Comparison of ENCODE assay signal across 15 cellular contexts in genomic region chr11:6410695-6411430, GRCh38. TPM values are rescaled to one million over a fixed set of nuclear protein-coding genes. Genes with fewer than 3 reads are reported as not detected.
DNase-seq lines count a peak whose midpoint lies in the region; ATAC-seq and TF ChIP-seq lines count a peak whose summit lies in the region.
"Had no signal": no experiment of that assay in that cellular context is flagged by ENCODE, and none has a peak within 500 bp of the region (broad histone marks: within the 10 kb centered on the region; RNA-seq: fewer than 3 reads in every experiment).

No MANE protein-coding gene starts in this region.

- H3K27ac Mint-ChIP-seq in T-helper 2 cell treated with Interferon-gamma antibody and Interleukin-4, amounts not matched to agents 5 μg/mL and 100 μg/mL, for 36 hours: peak overlapping the region; percentile 37
- H3K27ac Mint-ChIP-seq in MCF 10A (ENCODE audit: low read depth, unreplicated experiment): no peak overlapping the region

- WGBS in mesenchymal stem cell: 97% methylated on average over 22 of the region's 23 CpGs
- 93 to 97% (median 97%) methylated on average over 8 to 23 of the region's 23 CpGs for WGBS in spleen, 5 donors

- H2BK15ac ChIP-seq in mesenchymal stem cell (ENCODE audit: low read depth, poor library complexity, severe bottlenecking): no peak overlapping the region

- intact Hi-C loops in spleen (cut with DNase I; ENCODE audit: low total_unique reads) (no loop called here), left colon (cut with DNase I, micrococcal nuclease) (no loop called here), MCF 10A (cut with micrococcal nuclease) (no loop called here)

- in situ Hi-C loops in HAP-1 (cut with MboI; ENCODE audit: low sequenced_read_pairs): no loop called here

- H3K14ac ChIP-seq in mesenchymal stem cell (ENCODE audit: low read length in 2 of 2): no peak overlapping the region

- POLR2A ChIA-PET in MCF 10A (lab: Yijun Ruan, JAX): no interaction called here

- TF ChIP-seq POLR2A in spleen (IDR thresholded peaks at IDR 0.05): no peak

- peaks cover 31% of the 10 kb centered on the region for H3K36me3 Mint-ChIP-seq in T-helper 2 cell treated with Interferon-gamma antibody and Interleukin-4, amounts not matched to agents 5 μg/mL and 100 μg/mL, for 36 hours (ENCODE audit: low read depth)
- no peaks in the 10 kb centered on the region for H3K36me3 Mint-ChIP-seq in MCF 10A (ENCODE audit: insufficient read depth, unreplicated experiment)

- H2AFZ ChIP-seq in mesenchymal stem cell (ENCODE audit: low read depth, low read length): no peak overlapping the region

- no peak overlapping the region for H3K23ac ChIP-seq in mesenchymal stem cell (ENCODE audit: low read length in 2 of 2)

- no peaks in the 10 kb centered on the region for H3K9me3 Mint-ChIP-seq in T-helper 2 cell treated with Interferon-gamma antibody and Interleukin-4, amounts not matched to agents 5 μg/mL and 100 μg/mL, for 36 hours
- H3K9me3 Mint-ChIP-seq in MCF 10A (ENCODE audit: unreplicated experiment): no peaks in the 10 kb centered on the region

- no peak overlapping the region for H3K4me3 Mint-ChIP-seq in T-helper 2 cell treated with Interferon-gamma antibody and Interleukin-4, amounts not matched to agents 5 μg/mL and 100 μg/mL, for 36 hours
- H3K4me3 Mint-ChIP-seq in MCF 10A (ENCODE audit: unreplicated experiment): no peak overlapping the region

- no peak overlapping the region for H2BK12ac ChIP-seq in mesenchymal stem cell (ENCODE audit: low read length in 2 of 2)

- ATAC-seq in left colon: no peak

- peaks cover 46% of the 10 kb centered on the region for H3K79me1 ChIP-seq in mesenchymal stem cell (replicated peaks; ENCODE audit: low read length, poor library complexity, severe bottlenecking)

- H3K4me2 ChIP-seq in mesenchymal stem cell (ENCODE audit: low read length, poor library complexity, severe bottlenecking): no peak overlapping the region

- H3K4ac ChIP-seq in mesenchymal stem cell (ENCODE audit: low read depth in 1 of 2, low read length in 2 of 2): no peak overlapping the region

- H3K36me3 ChIP-seq in mesenchymal stem cell (ENCODE audit: control insufficient read depth in 1 of 2, insufficient read depth in 2 of 2, low read depth in 1 of 2, low read length in 2 of 2): peaks cover 24% of the 10 kb centered on the region in 2 experiments
- peaks cover 0 to 31% (median 18%) of the 10 kb centered on the region in 6 donors for H3K36me3 ChIP-seq in spleen
- peaks cover 13% of the 10 kb centered on the region for H3K36me3 ChIP-seq in HAP-1 (replicated peaks)
- H3K36me3 ChIP-seq: MG63 had no signal

- peak overlapping the region; percentile 29 for H4K91ac ChIP-seq in mesenchymal stem cell (ENCODE audit: low read length)

- no peak for DNase-seq in T-helper 2 cell treated with Interferon-gamma antibody and Interleukin-4, amounts not matched to agents 5 μg/mL and 100 μg/mL, for 36 hours (ENCODE audit: low spot score)
- DNase-seq in T-helper 2 cell (no peak), anterior cingulate cortex (lab: John Stamatoyannopoulos, UW) (peak in 30 of 58 donors; percentile 23 to 85 (median 56)), mesenchymal stem cell (no peak), spleen (peak; percentile 71), left colon (no peak), MCF 10A (ENCODE audit: unreplicated experiment) (no peak), HAP-1 (ENCODE audit: low spot score in 2 of 2) (no peak)
- DNase-seq: MG63, NCI-H1105, NCI-H1694, NCI-H345, NCI-H526 treated with DMSO at 0.1 percent for 48 hours, SHP77 had no signal

- H2AK5ac ChIP-seq in mesenchymal stem cell (ENCODE audit: low read length, severe bottlenecking): no peak overlapping the region

- no peak overlapping the region for H3K4me3 ChIP-seq in mesenchymal stem cell (ENCODE audit: insufficient read depth in 1 of 2, low read depth in 1 of 2, low read length in 2 of 2)
- H3K4me3 ChIP-seq in spleen: no peak overlapping the region
- H3K4me3 ChIP-seq in HAP-1: no peak overlapping the region
- H3K4me3 ChIP-seq: MG63 had no signal

- no TSS peak for BruUV-seq in MCF 10A (replicated peaks; lab: Mats Ljungman, UMichigan)

- no peak overlapping the region for H3K27ac ChIP-seq in mesenchymal stem cell (ENCODE audit: low read length, poor library complexity, severe bottlenecking)
- no peak overlapping the region for H3K27ac ChIP-seq in spleen
- H3K27ac ChIP-seq: 22Rv1 had no signal

- TF ChIP-seq CTCF in spleen (IDR thresholded peaks at IDR 0.05 in 8 of 11, conservative IDR thresholded peaks at IDR 0.05 in 3 of 11): no peak
- TF ChIP-seq CTCF in MCF 10A (IDR thresholded peaks at IDR 0.05; ENCODE audit: unreplicated experiment): no peak

- H3K4me1 Mint-ChIP-seq in T-helper 2 cell treated with Interferon-gamma antibody and Interleukin-4, amounts not matched to agents 5 μg/mL and 100 μg/mL, for 36 hours (ENCODE audit: low read depth): peaks cover 26% of the 10 kb centered on the region
- H3K4me1 Mint-ChIP-seq in MCF 10A (ENCODE audit: insufficient read depth, unreplicated experiment): no peaks in the 10 kb centered on the region

- H3K9ac ChIP-seq in mesenchymal stem cell (ENCODE audit: low read length): no peak overlapping the region

- no peak overlapping the region for H3K18ac ChIP-seq in mesenchymal stem cell (ENCODE audit: low read depth in 1 of 2, low read length in 2 of 2)

- no peak overlapping the region for H2BK5ac ChIP-seq in mesenchymal stem cell (ENCODE audit: low read depth, low read length, poor library complexity, severe bottlenecking)

- H2BK120ac ChIP-seq in mesenchymal stem cell (ENCODE audit: low read depth, low read length): no peak overlapping the region

- H3K4me1 ChIP-seq in mesenchymal stem cell (ENCODE audit: control insufficient read depth, insufficient read depth, low read depth, low read length): no peaks in the 10 kb centered on the region
- peaks cover 4 to 27% (median 16%) of the 10 kb centered on the region in 6 donors for H3K4me1 ChIP-seq in spleen
- no peaks in the 10 kb centered on the region for H3K4me1 ChIP-seq in HAP-1

- CTCF ChIA-PET in MCF 10A (lab: Yijun Ruan, JAX): interaction anchor here (0.6 to 2.8 kb wide), 4 partner anchors 24 to 57 kb away, joined by 3 to 17 read pairs (median 5); no protein-coding TSS in a partner anchor

- H3K9me3 ChIP-seq in mesenchymal stem cell (ENCODE audit: control insufficient read depth, low read length) (no peaks in the 10 kb centered on the region), spleen (no peaks in the 10 kb centered on the region), HAP-1 (no peaks in the 10 kb centered on the region; the same call in 1 of the 2 replicates)
- H3K9me3 ChIP-seq: MG63 had no signal

- no peaks in the 10 kb centered on the region for H3K27me3 Mint-ChIP-seq in T-helper 2 cell treated with Interferon-gamma antibody and Interleukin-4, amounts not matched to agents 5 μg/mL and 100 μg/mL, for 36 hours (ENCODE audit: low read depth)
- H3K27me3 Mint-ChIP-seq in MCF 10A (ENCODE audit: insufficient read depth, unreplicated experiment): peaks cover 16% of the 10 kb centered on the region

- H3K27me3 ChIP-seq in mesenchymal stem cell (ENCODE audit: control insufficient read depth in 1 of 2, insufficient read depth in 1 of 2, low read length in 2 of 2) (no peaks in the 10 kb centered on the region), spleen (replicated peaks in 1 of 7) (no peaks in the 10 kb centered on the region), HAP-1 (ENCODE audit: low read depth) (no peaks in the 10 kb centered on the region)
- H3K27me3 ChIP-seq: MG63 had no signal

- H4K8ac ChIP-seq in mesenchymal stem cell (ENCODE audit: low read length): no peak overlapping the region

RNA-seq across cellular contexts. Expression of gene APBB1, which starts 8.0 kb away (rescaled TPM):
- polyA plus RNA-seq in mesenchymal stem cell (2013, experiment 1 of 2): 21.2 TPM
- 19.9 TPM for polyA plus RNA-seq in mesenchymal stem cell (2013, experiment 2 of 2)
- total RNA-seq in spleen: 10 to 100 TPM; 23.5 to 42.4 (median 27.3) TPM
- 10 to 100 TPM; 18.6 to 25.9 (median 22.2) TPM for polyA plus RNA-seq in spleen
- total RNA-seq in left colon: 10 to 100 TPM in 1 of 2 donors, 1 to 10 TPM in 1; 5.2 to 11.2 TPM
- total RNA-seq in MCF 10A (2022): 0.89 and 1.3 TPM in 2 replicates

RNA-seq across cellular contexts. Expression of gene SMPD1, which starts 20.6 kb away (rescaled TPM):
- 60.0 TPM for polyA plus RNA-seq in mesenchymal stem cell (2013, experiment 1 of 2)
- 61.3 TPM for polyA plus RNA-seq in mesenchymal stem cell (2013, experiment 2 of 2)
- total RNA-seq in spleen (10 to 100 TPM; 21.9 to 33.8 (median 27.7) TPM), left colon (100 to 1,000 TPM in 1 of 2 donors, 10 to 100 TPM in 1; 50.8 to 136 TPM), MCF 10A (2022) (15.0 and 32.2 TPM in 2 replicates)
- polyA plus RNA-seq in spleen: 10 to 100 TPM; 23.8 to 28.9 (median 24.2) TPM

RNA-seq across cellular contexts. Expression of gene HPX, which starts 29.9 kb away (rescaled TPM):
- 0.43 TPM for polyA plus RNA-seq in mesenchymal stem cell (2013, experiment 1 of 2)
- 0.41 TPM for polyA plus RNA-seq in mesenchymal stem cell (2013, experiment 2 of 2)
- 1 to 10 TPM in 6 of 7 donors, not detected in 1; 1.0 to 3.8 (median 2.8) TPM for total RNA-seq in spleen
- polyA plus RNA-seq in spleen: 1 to 10 TPM in 1 of 3 donors, under 1 TPM in 2; 0.65 to 1.4 (median 0.83) TPM
- total RNA-seq in left colon: 1 to 10 TPM; 2.4 to 2.5 TPM
- total RNA-seq in MCF 10A (2022): 0.71 and 0.75 TPM in 2 replicates

Comparison
In these comparisons a context has a peak if more than half of its experiments do, and no peak if none do; other contexts are left out.
1. DNase-seq: peak in anterior cingulate cortex (30 of 58) and spleen (single experiment); none in T-helper 2 cell treated with Interferon-gamma antibody and Interleukin-4, amounts not matched to agents 5 μg/mL and 100 μg/mL, for 36 hours (single experiment), T-helper 2 cell (0 of 5), mesenchymal stem cell (single experiment), left colon (0 of 2), MCF 10A (single experiment) and HAP-1 (0 of 2).